Comparison of ENCODE assay signal across 1 cellular context in genomic region chr17:77555741-77556291, GRCh38.
TF ChIP-seq lines count a peak whose summit lies in the region.

No MANE protein-coding gene starts in this region.

TF ChIP-seq in GM23338, 12 proteins besides CTCF, POLR2A, EP300 and RAD21 (continued from another document):
- TF ChIP-seq REST (IDR thresholded peaks at IDR 0.05; ENCODE audit: unreplicated experiment) (no peak), STAT1 (IDR thresholded peaks at IDR 0.05; ENCODE audit: unreplicated experiment) (no peak)
